2 cellular contexts compared by ENCODE assay signal in genomic region chr19:6138066-6138465, GRCh38.
A peak's percentile ranks its signal among the peaks of the same experiment; 100 is the strongest.
TF ChIP-seq lines count a peak whose summit lies in the region.

No MANE protein-coding gene starts in this region.

TF ChIP-seq in IMR-90, 13 proteins besides CTCF, POLR2A, EP300 and RAD21:
- peak; percentile 12; the same call in 1 of the 2 replicates for TF ChIP-seq USF2 (IDR thresholded peaks at IDR 0.05; ENCODE audit: low read depth, low read length)
- no peak for TF ChIP-seq CEBPB (IDR thresholded peaks at IDR 0.05; ENCODE audit: low read depth, low read length)
- peak; percentile 35; the same call in 1 of the 2 replicates for TF ChIP-seq BHLHE40 (IDR thresholded peaks at IDR 0.05; ENCODE audit: low read depth, low read length)

TF ChIP-seq in K562, 482 proteins besides CTCF, POLR2A, EP300 and RAD21 (continues in another document):
- TF ChIP-seq MTF1 (CRISPR knock-in tag; IDR thresholded peaks at IDR 0.05; ENCODE audit: borderline replicate concordance) (no peak), RBM17 (IDR thresholded peaks at IDR 0.05; ENCODE audit: borderline replicate concordance, low read depth, low read length) (no peak), ZNF655 (CRISPR knock-in tag; IDR thresholded peaks at IDR 0.05) (no peak), ZBTB33 (CRISPR knock-in tag; IDR thresholded peaks at IDR 0.05) (no peak), XRCC5 (IDR thresholded peaks at IDR 0.05; ENCODE audit: low read depth, low read length) (no peak), AFF1 (IDR thresholded peaks at IDR 0.05; ENCODE audit: low read depth in 1 of 2, partially characterized antibody in 2 of 2) (no peak), E2F6 (IDR thresholded peaks at IDR 0.05; ENCODE audit: borderline replicate concordance in 1 of 2, extremely low read depth in 1 of 2, insufficient read depth in 1 of 2, insufficient read length in 1 of 2, low read depth in 1 of 2, low read length in 1 of 2, poor library complexity in 1 of 2, severe bottlenecking in 1 of 2) (peak in 1 of 2 experiments; percentile 27), MGA (IDR thresholded peaks at IDR 0.05) (peak; percentile 26; the same call in 1 of the 2 replicates), L3MBTL2 (IDR thresholded peaks at IDR 0.05) (peak; percentile 41; the same call in 1 of the 2 replicates), ELF2 (CRISPR knock-in tag; IDR thresholded peaks at IDR 0.05) (no peak), BCL6 (CRISPR knock-in tag; IDR thresholded peaks at IDR 0.05) (no peak), REST (CRISPR knock-in tag; IDR thresholded peaks at IDR 0.05; ENCODE audit: low read depth) (no peak), RNF219 (CRISPR knock-in tag; IDR thresholded peaks at IDR 0.05) (no peak), GTF3C2 (IDR thresholded peaks at IDR 0.05; ENCODE audit: borderline replicate concordance, extremely low read depth, insufficient read length) (no peak)
